Comparison of ENCODE assay signal across 10 cellular contexts in genomic region chr9:124934290-124934689, GRCh38. TPM values are rescaled to one million over a fixed set of nuclear protein-coding genes. Genes with fewer than 3 reads are reported as not detected.
A peak's percentile ranks its signal among the peaks of the same experiment; 100 is the strongest.
DNase-seq lines count a peak whose midpoint lies in the region; ATAC-seq, FAIRE-seq and TF ChIP-seq lines count a peak whose summit lies in the region.
"Had no signal": no experiment of that assay in that cellular context is flagged by ENCODE, and none has a peak within 500 bp of the region (broad histone marks: within the 10 kb centered on the region; RNA-seq: fewer than 3 reads in every experiment).

No MANE protein-coding gene starts in this region.

- intact Hi-C loops in MCF 10A (cut with micrococcal nuclease) = no loop called here

- no peaks in the 10 kb centered on the region for H3K4me1 ChIP-seq in small intestine (ENCODE audit: control insufficient read depth in 2 of 2, insufficient read depth in 1 of 2, low read depth in 1 of 2, low read length in 1 of 2)

- no peak for TF ChIP-seq POLR2A in GM12891 (IDR thresholded peaks at IDR 0.05; ENCODE audit: low read depth, low read length)

- H3K4me3 Mint-ChIP-seq in MCF 10A (ENCODE audit: unreplicated experiment) = no peak overlapping the region

- POLR2A ChIA-PET in MCF 10A (lab: Yijun Ruan, JAX) = no interaction called here

- H3K4me3 ChIP-seq in astrocyte of the spinal cord (ENCODE audit: low read depth, low read length) (no peak overlapping the region), small intestine (ENCODE audit: low read depth in 1 of 2, low read length in 2 of 2) (no peak overlapping the region)

- TF ChIP-seq CTCF in astrocyte of the spinal cord (IDR thresholded peaks at IDR 0.05; ENCODE audit: low read depth, low read length) = no peak
- TF ChIP-seq CTCF in MCF 10A (IDR thresholded peaks at IDR 0.05; ENCODE audit: unreplicated experiment) = no peak

- ATAC-seq in HG03432 (IDR thresholded peaks at IDR 0.05; ENCODE audit: unreplicated experiment) = peak; percentile 59

- no peak overlapping the region for H3K27ac Mint-ChIP-seq in MCF 10A (ENCODE audit: low read depth, unreplicated experiment)

- BruUV-seq in MCF 10A (replicated peaks; lab: Mats Ljungman, UMichigan) = no TSS peak

- in situ Hi-C loops in astrocyte of the spinal cord (cut with HindIII; ENCODE audit: low sequenced_read_pairs) = no loop called here

- H3K9me3 Mint-ChIP-seq in MCF 10A (ENCODE audit: unreplicated experiment) = no peaks in the 10 kb centered on the region

- CTCF ChIA-PET in MCF 10A (lab: Yijun Ruan, JAX) = interaction anchor here (0.6 kb wide), 2 partner anchors 12 to 16 kb away, joined by 4 to 6 read pairs; no protein-coding TSS in a partner anchor

- no peaks in the 10 kb centered on the region for H3K27me3 Mint-ChIP-seq in MCF 10A (ENCODE audit: insufficient read depth, unreplicated experiment)

- peaks cover 6% of the 10 kb centered on the region for H3K4me1 Mint-ChIP-seq in MCF 10A (ENCODE audit: insufficient read depth, unreplicated experiment)

- H3K27ac ChIP-seq in small intestine (ENCODE audit: low read depth in 1 of 2, low read length in 1 of 2) = no peak overlapping the region

- H3K36me3 Mint-ChIP-seq in MCF 10A (ENCODE audit: insufficient read depth, unreplicated experiment) = peaks cover 73% of the 10 kb centered on the region

- no peaks in the 10 kb centered on the region for H3K27me3 ChIP-seq in small intestine (ENCODE audit: control insufficient read depth in 2 of 2, insufficient read depth in 2 of 2, low read length in 2 of 2)

- no peak for DNase-seq in GM12891 (ENCODE audit: insufficient read length, low spot score)
- peak; percentile 33 for DNase-seq in astrocyte of the spinal cord (ENCODE audit: low read depth, low spot score)
- peak; percentile 10 for DNase-seq in small intestine
- DNase-seq in activated CD4-positive, CD25-positive, alpha-beta regulatory T cell treated with anti-CD3 and anti-CD28 coated beads, Interleukin-2, amount 50 U/mL, for 72 hours = no peak
- no peak for DNase-seq in activated CD4-positive, alpha-beta T cell treated with anti-CD3 and anti-CD28 coated beads, Interleukin-2, amount 50 U/mL, for 48 hours
- DNase-seq in MCF 10A (ENCODE audit: unreplicated experiment) = no peak
- DNase-seq: activated effector memory CD4-positive, alpha-beta T cell treated with Interleukin-2 at 50 U/mL for 16 hours; effector CD4-positive, alpha-beta T cell; NCI-H1092 treated with DMSO at 0.1 percent for 48 hours had no signal

- H3K9me3 ChIP-seq in small intestine (ENCODE audit: control insufficient read depth, low read depth) = no peaks in the 10 kb centered on the region

- peak; percentile 79 for FAIRE-seq in GM12891 (lab: Jason Lieb, UNC)
- FAIRE-seq in small intestine (lab: Jason Lieb, UNC) = no peak

- peaks cover 3 to 13% of the 10 kb centered on the region in 2 donors for H3K36me3 ChIP-seq in small intestine (ENCODE audit: control insufficient read depth in 2 of 2, insufficient read depth in 2 of 2, low read length in 2 of 2)

TF ChIP-seq in GM12891, 5 proteins besides CTCF, POLR2A, EP300 and RAD21:
- TF ChIP-seq SPI1 (IDR thresholded peaks at IDR 0.05; ENCODE audit: low read depth, low read length) (peak; percentile 90), TAF1 (IDR thresholded peaks at IDR 0.05; ENCODE audit: low read depth, low read length) (no peak)

RNA-seq across cellular contexts. Expression of gene GOLGA1, which starts 6.6 kb away (rescaled TPM):
- 6.2 TPM for polyA plus RNA-seq in GM12891 (2012; ENCODE audit: low read depth, missing spikeins)
- 10 to 100 TPM in 2 of 3 donors, 1 to 10 TPM in 1; 9.1 to 18.8 (median 10.8) TPM for polyA plus RNA-seq in small intestine
- total RNA-seq in MCF 10A (2022) = 22.8 and 29.9 TPM in 2 replicates

Comparison
In these comparisons a context has a peak if more than half of its experiments do, and no peak if none do; other contexts are left out.
1. DNase-seq: peak in astrocyte of the spinal cord (single experiment) and small intestine (single experiment); none in GM12891 (single experiment), activated CD4-positive, CD25-positive, alpha-beta regulatory T cell treated with anti-CD3 and anti-CD28 coated beads, Interleukin-2, amount 50 U/mL, for 72 hours (single experiment), activated CD4-positive, alpha-beta T cell treated with anti-CD3 and anti-CD28 coated beads, Interleukin-2, amount 50 U/mL, for 48 hours (0 of 2) and MCF 10A (single experiment).